ENCODE assay signal across 22 cellular contexts in the genomic region with DNA sequence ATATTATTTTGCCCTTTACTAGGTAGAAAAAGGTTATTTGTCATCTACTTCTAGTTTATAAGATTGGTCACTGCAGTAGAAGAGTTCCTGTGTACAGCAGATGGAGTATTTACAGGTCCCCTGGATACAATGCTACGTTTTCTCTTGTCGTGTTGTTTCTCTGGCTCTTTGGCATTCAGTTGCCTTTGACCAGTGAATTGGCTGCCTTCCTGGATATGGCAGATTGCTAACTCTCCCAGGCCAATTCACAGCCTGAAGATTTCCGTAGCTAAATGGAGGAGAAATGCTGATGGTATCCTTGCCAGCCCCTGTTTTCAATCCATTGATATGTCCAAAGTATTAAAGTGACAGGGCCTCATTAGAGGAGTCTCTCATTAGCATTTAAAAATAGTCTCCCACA. TPM values are rescaled to one million over a fixed set of nuclear protein-coding genes. Genes with fewer than 3 reads are reported as not detected.
DNase-seq lines count a peak whose midpoint lies in the region; TF ChIP-seq lines count a peak whose summit lies in the region.
"Had no signal": no experiment of that assay in that cellular context is flagged by ENCODE, and none has a peak within 500 bp of the region (broad histone marks: within the 10 kb centered on the region; RNA-seq: fewer than 3 reads in every experiment).

No MANE protein-coding gene starts in this region.

- H3K9me3 ChIP-seq in Loucy (ENCODE audit: insufficient read depth, low read depth, low read length): peaks cover 7% of the 10 kb centered on the region; the same call in 1 of the 2 replicates
- no peaks in the 10 kb centered on the region for H3K9me3 ChIP-seq in osteoblast (ENCODE audit: low read depth, low read length)
- no peaks in the 10 kb centered on the region for H3K9me3 ChIP-seq in ovary
- H3K9me3 ChIP-seq: ascending aorta had no signal

- no peak for TF ChIP-seq POLR2A in ovary (IDR thresholded peaks at IDR 0.05)

- 7 to 14% (median 11%) methylated on average over 3 of the region's 3 CpGs for WGBS in ovary, 3 donors

- no peak overlapping the region for H3K9ac ChIP-seq in Loucy (ENCODE audit: low read depth, low read length, poor library complexity, severe bottlenecking)

- intact Hi-C loops in ovary (cut with DNase I): no loop called here

- H3K4me1 ChIP-seq in Loucy (ENCODE audit: insufficient read depth, low read length, poor library complexity, severe bottlenecking) (peaks cover 5% of the 10 kb centered on the region), osteoblast (ENCODE audit: insufficient read depth, low read length) (no peaks in the 10 kb centered on the region), ovary (ENCODE audit: insufficient read depth) (no peaks in the 10 kb centered on the region)
- H3K4me1 ChIP-seq: ascending aorta, foreskin keratinocyte had no signal

- H3K4me3 ChIP-seq in Loucy (ENCODE audit: low read length, poor library complexity, severe bottlenecking) (no peak overlapping the region), fibroblast of pulmonary artery (replicated peaks; ENCODE audit: low read depth, low read length) (no peak overlapping the region), osteoblast (ENCODE audit: insufficient read depth, low read length) (no peak overlapping the region), ovary (no peak overlapping the region)
- H3K4me3 ChIP-seq: ascending aorta had no signal

- H3K36me3 ChIP-seq in Loucy (ENCODE audit: insufficient read depth, low read length) (no peaks in the 10 kb centered on the region), osteoblast (ENCODE audit: insufficient read depth, low read length) (no peaks in the 10 kb centered on the region), ovary (no peaks in the 10 kb centered on the region)
- H3K36me3 ChIP-seq: ascending aorta had no signal

- H4K20me1 ChIP-seq in Loucy (ENCODE audit: insufficient read depth, low read length, poor library complexity, severe bottlenecking): no peaks in the 10 kb centered on the region
- H4K20me1 ChIP-seq in osteoblast (ENCODE audit: insufficient read depth, low read length): no peaks in the 10 kb centered on the region

- TF ChIP-seq EP300 in ovary (IDR thresholded peaks at IDR 0.05): no peak

- H3K79me2 ChIP-seq in Loucy (ENCODE audit: insufficient read depth, low read length) (no peaks in the 10 kb centered on the region), osteoblast (ENCODE audit: insufficient read depth, low read length) (no peaks in the 10 kb centered on the region)

- TF ChIP-seq CTCF in Loucy (conservative IDR thresholded peaks at IDR 0.05; ENCODE audit: low read length): no peak
- TF ChIP-seq CTCF in fibroblast of pulmonary artery (IDR thresholded peaks at IDR 0.05; ENCODE audit: low read length, missing control alignments): no peak
- no peak for TF ChIP-seq CTCF in osteoblast (IDR thresholded peaks at IDR 0.05; ENCODE audit: extremely low read depth, low read depth, low read length)
- TF ChIP-seq CTCF in ovary (IDR thresholded peaks at IDR 0.05): no peak

- H3K4me2 ChIP-seq in Loucy (ENCODE audit: low read depth, low read length, poor library complexity, severe bottlenecking) (no peak overlapping the region), osteoblast (ENCODE audit: insufficient read depth, low read length) (no peak overlapping the region)

- H3K9me2 ChIP-seq in Loucy (replicated peaks; ENCODE audit: low read depth, low read length): no peaks in the 10 kb centered on the region

- H3K27me3 ChIP-seq in Loucy (ENCODE audit: insufficient read depth, low read length, poor library complexity, severe bottlenecking) (no peaks in the 10 kb centered on the region), osteoblast (ENCODE audit: insufficient read depth, low read length) (no peaks in the 10 kb centered on the region), ovary (no peaks in the 10 kb centered on the region)
- H3K27me3 ChIP-seq: ascending aorta, foreskin keratinocyte had no signal

- H3K27ac ChIP-seq in osteoblast (ENCODE audit: low read depth, low read length) (no peak overlapping the region), ovary (no peak overlapping the region)
- H3K27ac ChIP-seq: ascending aorta, foreskin keratinocyte had no signal

- H2AFZ ChIP-seq in Loucy (ENCODE audit: low read length): 0 out of 2 replicates have a peak overlapping the region, but pooled peaks have one; percentile 5
- H2AFZ ChIP-seq in osteoblast (ENCODE audit: low read length): peak overlapping the region; percentile 46

- no peaks in the 10 kb centered on the region for H3F3A ChIP-seq in Loucy (ENCODE audit: low read depth)

- DNase-seq in anterior cingulate cortex (lab: John Stamatoyannopoulos, UW) (peak in 38 of 58 donors; percentile 1 to 68 (median 22)), fibroblast of pulmonary artery (ENCODE audit: low read depth) (peak; percentile 18), osteoblast (ENCODE audit: insufficient read length, low spot score, missing footprints) (no peak), ovary (no peak), SK-N-DZ (ENCODE audit: low spot score) (no peak), NK-92 (lab: John Stamatoyannopoulos, UW; ENCODE audit: unreplicated experiment) (no peak)
- DNase-seq in stimulated activated naive CD4-positive, alpha-beta T cell (lab: John Stamatoyannopoulos, UW): no peak
- DNase-seq: activated CD4-positive, CD25-positive, alpha-beta regulatory T cell treated with anti-CD3 and anti-CD28 coated beads, Interleukin-2, amount 50 U/mL, for 72 hours; activated CD8-positive, alpha-beta memory T cell treated with anti-CD3 and anti-CD28 coated beads for 24 hours; activated naive CD4-positive, alpha-beta T cell treated with anti-CD3 and anti-CD28 coated beads for 36 hours; activated T-cell treated with anti-CD3 and anti-CD28 coated beads, Interleukin-2, amount 50 U/mL, for 4 hours; AML-193; foreskin keratinocyte; kidney glomerular epithelial cell; mesenchymal stem cell; natural killer cell; NCI-H2171; stimulated activated CD4-positive, alpha-beta T cell treated with anti-CD3 and anti-CD28 coated beads, Interleukin-2, amount 100 ng/mL, for 24 hours; stimulated activated naive CD4-positive, alpha-beta T cell treated with Interleukin-2 at 50 U/mL for 16 hours had no signal

RNA-seq across cellular contexts. Expression of gene GNAQ, which starts 32.5 kb away (rescaled TPM):
- total RNA-seq in osteoblast: 63.9 and 64.8 TPM in 2 replicates
- total RNA-seq in ovary: 10 to 100 TPM; 33.5 to 72.2 (median 54.0) TPM
- polyA plus RNA-seq in ovary: 10 to 100 TPM; 22.0 to 48.5 TPM
- 24.8 and 25.8 TPM in 2 replicates for polyA plus RNA-seq in SK-N-DZ (2014; cell fraction: cytosol; rRNA removed)
- polyA plus RNA-seq in SK-N-DZ (2014; cell fraction: nucleus; rRNA removed): 11.6 and 14.4 TPM in 2 replicates
- total RNA-seq: OCI-LY7 had no signal

Comparison
In these comparisons a context has a peak if more than half of its experiments do, and no peak if none do; other contexts are left out.
1. DNase-seq: peak in anterior cingulate cortex (38 of 58) and fibroblast of pulmonary artery (single experiment); none in osteoblast (single experiment), ovary (0 of 5), SK-N-DZ (single experiment), stimulated activated naive CD4-positive, alpha-beta T cell (0 of 6) and NK-92 (single experiment).